1 cellular context compared by ENCODE assay signal in genomic region chr18:3266062-3266608, GRCh38.
TF ChIP-seq lines count a peak whose summit lies in the region.

No MANE protein-coding gene starts in this region.

TF ChIP-seq in K562, 482 proteins besides CTCF, POLR2A, EP300 and RAD21 (continued from another document):
- TF ChIP-seq, protein P1, sequence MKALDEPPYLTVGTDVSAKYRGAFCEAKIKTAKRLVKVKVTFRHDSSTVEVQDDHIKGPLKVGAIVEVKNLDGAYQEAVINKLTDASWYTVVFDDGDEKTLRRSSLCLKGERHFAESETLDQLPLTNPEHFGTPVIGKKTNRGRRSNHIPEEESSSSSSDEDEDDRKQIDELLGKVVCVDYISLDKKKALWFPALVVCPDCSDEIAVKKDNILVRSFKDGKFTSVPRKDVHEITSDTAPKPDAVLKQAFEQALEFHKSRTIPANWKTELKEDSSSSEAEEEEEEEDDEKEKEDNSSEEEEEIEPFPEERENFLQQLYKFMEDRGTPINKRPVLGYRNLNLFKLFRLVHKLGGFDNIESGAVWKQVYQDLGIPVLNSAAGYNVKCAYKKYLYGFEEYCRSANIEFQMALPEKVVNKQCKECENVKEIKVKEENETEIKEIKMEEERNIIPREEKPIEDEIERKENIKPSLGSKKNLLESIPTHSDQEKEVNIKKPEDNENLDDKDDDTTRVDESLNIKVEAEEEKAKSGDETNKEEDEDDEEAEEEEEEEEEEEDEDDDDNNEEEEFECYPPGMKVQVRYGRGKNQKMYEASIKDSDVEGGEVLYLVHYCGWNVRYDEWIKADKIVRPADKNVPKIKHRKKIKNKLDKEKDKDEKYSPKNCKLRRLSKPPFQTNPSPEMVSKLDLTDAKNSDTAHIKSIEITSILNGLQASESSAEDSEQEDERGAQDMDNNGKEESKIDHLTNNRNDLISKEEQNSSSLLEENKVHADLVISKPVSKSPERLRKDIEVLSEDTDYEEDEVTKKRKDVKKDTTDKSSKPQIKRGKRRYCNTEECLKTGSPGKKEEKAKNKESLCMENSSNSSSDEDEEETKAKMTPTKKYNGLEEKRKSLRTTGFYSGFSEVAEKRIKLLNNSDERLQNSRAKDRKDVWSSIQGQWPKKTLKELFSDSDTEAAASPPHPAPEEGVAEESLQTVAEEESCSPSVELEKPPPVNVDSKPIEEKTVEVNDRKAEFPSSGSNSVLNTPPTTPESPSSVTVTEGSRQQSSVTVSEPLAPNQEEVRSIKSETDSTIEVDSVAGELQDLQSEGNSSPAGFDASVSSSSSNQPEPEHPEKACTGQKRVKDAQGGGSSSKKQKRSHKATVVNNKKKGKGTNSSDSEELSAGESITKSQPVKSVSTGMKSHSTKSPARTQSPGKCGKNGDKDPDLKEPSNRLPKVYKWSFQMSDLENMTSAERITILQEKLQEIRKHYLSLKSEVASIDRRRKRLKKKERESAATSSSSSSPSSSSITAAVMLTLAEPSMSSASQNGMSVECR (CRISPR knock-in tag; IDR thresholded peaks at IDR 0.05) = no peak
- TF ChIP-seq, protein P2, sequence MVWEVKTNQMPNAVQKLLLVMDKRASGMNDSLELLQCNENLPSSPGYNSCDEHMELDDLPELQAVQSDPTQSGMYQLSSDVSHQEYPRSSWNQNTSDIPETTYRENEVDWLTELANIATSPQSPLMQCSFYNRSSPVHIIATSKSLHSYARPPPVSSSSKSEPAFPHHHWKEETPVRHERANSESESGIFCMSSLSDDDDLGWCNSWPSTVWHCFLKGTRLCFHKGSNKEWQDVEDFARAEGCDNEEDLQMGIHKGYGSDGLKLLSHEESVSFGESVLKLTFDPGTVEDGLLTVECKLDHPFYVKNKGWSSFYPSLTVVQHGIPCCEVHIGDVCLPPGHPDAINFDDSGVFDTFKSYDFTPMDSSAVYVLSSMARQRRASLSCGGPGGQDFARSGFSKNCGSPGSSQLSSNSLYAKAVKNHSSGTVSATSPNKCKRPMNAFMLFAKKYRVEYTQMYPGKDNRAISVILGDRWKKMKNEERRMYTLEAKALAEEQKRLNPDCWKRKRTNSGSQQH (CRISPR knock-in tag; IDR thresholded peaks at IDR 0.05) = no peak
- TF ChIP-seq RBM25 (IDR thresholded peaks at IDR 0.05; ENCODE audit: low read depth, low read length, severe bottlenecking) = no peak
- TF ChIP-seq PML (IDR thresholded peaks at IDR 0.05; ENCODE audit: low read length) = no peak
- TF ChIP-seq ZSCAN32 (CRISPR knock-in tag; IDR thresholded peaks at IDR 0.05) = no peak
- no peak for TF ChIP-seq CTBP1 (IDR thresholded peaks at IDR 0.05; ENCODE audit: borderline replicate concordance)
